ENCODE assay signal across 10 cellular contexts in the genomic region with DNA sequence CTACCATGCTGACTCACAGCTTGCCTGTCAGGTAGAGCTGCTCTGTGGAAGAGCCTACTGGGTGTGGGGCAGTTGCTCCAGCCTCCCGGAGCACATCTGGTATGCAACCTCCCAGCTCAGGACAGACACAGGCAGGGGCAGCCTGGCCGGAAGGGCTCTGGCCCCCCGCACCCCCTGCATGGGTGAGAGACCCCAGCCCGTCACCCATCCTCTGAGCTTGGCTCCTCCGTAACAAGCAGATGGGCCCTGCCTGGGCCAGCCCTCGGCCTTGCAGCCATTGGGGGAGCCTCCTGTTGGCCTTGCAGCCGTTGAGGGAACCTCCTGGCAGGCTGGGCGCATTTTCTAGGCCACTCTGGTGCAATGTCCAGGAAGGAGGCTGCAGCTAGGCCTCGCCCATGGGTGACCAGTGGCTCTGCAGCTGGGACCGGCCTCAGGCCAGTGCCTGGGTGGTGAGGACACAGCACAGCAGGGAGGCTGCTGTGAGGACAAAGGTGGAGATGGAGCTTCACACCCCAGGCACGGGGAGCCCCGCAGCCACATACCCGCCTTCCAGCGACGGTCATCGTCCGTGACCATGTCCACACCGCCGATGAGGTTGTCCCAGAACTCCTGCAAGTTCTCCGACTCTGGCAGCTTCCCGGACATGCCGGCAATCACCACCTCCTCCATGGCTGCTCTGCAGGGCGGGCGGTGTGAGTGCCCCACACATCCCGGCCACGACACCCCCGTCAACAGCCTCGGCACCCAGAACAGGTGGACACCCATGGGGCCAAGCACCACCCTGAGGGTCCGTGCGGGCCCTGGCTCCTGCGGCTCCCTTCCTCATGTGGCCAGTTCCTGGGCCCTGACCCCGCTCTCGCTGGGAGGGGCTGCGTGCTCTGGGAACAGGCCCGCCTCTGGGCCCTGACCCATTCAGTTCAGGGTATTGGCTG. TPM values are rescaled to one million over a fixed set of nuclear protein-coding genes. Genes with fewer than 3 reads are reported as not detected.
A peak's percentile ranks its signal among the peaks of the same experiment; 100 is the strongest.
DNase-seq lines count a peak whose midpoint lies in the region; ATAC-seq, FAIRE-seq and TF ChIP-seq lines count a peak whose summit lies in the region.
"Had no signal": no experiment of that assay in that cellular context is flagged by ENCODE, and none has a peak within 500 bp of the region (broad histone marks: within the 10 kb centered on the region; RNA-seq: fewer than 3 reads in every experiment).

No MANE protein-coding gene starts in this region.

- intact Hi-C loops in ascending aorta (cut with DNase I) = loop anchor here (5.0 kb wide), 1 partner anchor 169 kb away; a partner anchor contains a TSS

- H3F3A ChIP-seq in OCI-LY1 (ENCODE audit: insufficient read depth, low read length) = no peaks in the 10 kb centered on the region

- H3K79me2 ChIP-seq in DND-41 (ENCODE audit: insufficient read depth, low read length) = peaks cover 76% of the 10 kb centered on the region
- peaks cover 19% of the 10 kb centered on the region for H3K79me2 ChIP-seq in OCI-LY1 (ENCODE audit: insufficient read depth, low read length)
- H3K79me2 ChIP-seq in H1 (ENCODE audit: control insufficient read depth in 1 of 2, insufficient read depth in 2 of 2, low read length in 2 of 2) = peaks cover 15 to 47% of the 10 kb centered on the region in 2 experiments; a peak in 3 of 4 replicates

- peak overlapping the region; percentile 95 for H3K9ac ChIP-seq in DND-41 (ENCODE audit: low read depth, low read length)
- H3K9ac ChIP-seq in OCI-LY1 (ENCODE audit: low read length) = peak overlapping the region; percentile 100; the same call in 1 of the 2 replicates
- H3K9ac ChIP-seq in H1 (replicated peaks in 1 of 4; ENCODE audit: extremely low read depth in 1 of 4, low read depth in 3 of 4, low read length in 3 of 4) = peak overlapping the region in 2 of 4 experiments; percentile 67 to 70; a peak in 4 of 7 replicates

- TF ChIP-seq EP300 in H1 (IDR thresholded peaks at IDR 0.05; ENCODE audit: borderline replicate concordance in 1 of 2, low read depth in 2 of 2, low read length in 2 of 2) = no peak

- no peaks in the 10 kb centered on the region for H3K27me3 ChIP-seq in DND-41 (ENCODE audit: insufficient read depth, low read length, poor library complexity)
- no peaks in the 10 kb centered on the region for H3K27me3 ChIP-seq in OCI-LY1 (ENCODE audit: insufficient read depth, low read length)
- no peaks in the 10 kb centered on the region for H3K27me3 ChIP-seq in H1 (replicated peaks in 1 of 4; ENCODE audit: control insufficient read depth in 3 of 4, extremely low read depth in 1 of 4, insufficient read depth in 3 of 4, low read length in 3 of 4)
- no peaks in the 10 kb centered on the region for H3K27me3 ChIP-seq in neuron (ENCODE audit: insufficient read depth, low read length)
- H3K27me3 ChIP-seq in ascending aorta = no peaks in the 10 kb centered on the region
- H3K27me3 ChIP-seq: heart left ventricle had no signal

- CTCF ChIA-PET in H1 (lab: Charles Lee; ENCODE audit: partially characterized antibody) = interaction anchor here (0.6 to 1.6 kb wide), 10 partner anchors 9 to 146 kb away, joined by 3 to 6 read pairs (median 4); no protein-coding TSS in a partner anchor

- H2AFZ ChIP-seq in DND-41 (ENCODE audit: low read depth, low read length) (no peak overlapping the region), OCI-LY1 (ENCODE audit: low read length) (no peak overlapping the region), H1 (ENCODE audit: low read length) (no peak overlapping the region), neuron (ENCODE audit: low read depth, low read length) (no peak overlapping the region)

- no peak overlapping the region for H2BK15ac ChIP-seq in H1 (ENCODE audit: low read length)

- peak overlapping the region; percentile 83 for H3K27ac ChIP-seq in DND-41 (ENCODE audit: low read length)
- no peak overlapping the region for H3K27ac ChIP-seq in OCI-LY1 (ENCODE audit: low read depth, low read length, poor library complexity, severe bottlenecking)
- 0 out of 2 replicates have a peak overlapping the region, but pooled peaks have one; percentile 30 for H3K27ac ChIP-seq in H1 (ENCODE audit: low read depth, low read length)
- H3K27ac ChIP-seq in ascending aorta = no peak overlapping the region

- TF ChIP-seq POLR2A in H1 (IDR thresholded peaks at IDR 0.05; ENCODE audit: control extremely low read depth in 1 of 2, low read depth in 2 of 2, low read length in 2 of 2) = peak in 1 of 2 experiments; percentile 52; a peak in 1 of 3 replicates

- peaks cover 52% of the 10 kb centered on the region for H3K4me1 ChIP-seq in DND-41 (ENCODE audit: insufficient read depth, low read length)
- H3K4me1 ChIP-seq in OCI-LY1 (ENCODE audit: insufficient read depth, low read length, severe bottlenecking) = peaks cover 36% of the 10 kb centered on the region
- peaks cover 0 to 29% (median 21%) of the 10 kb centered on the region in 4 experiments; a peak in 6 of 7 replicates for H3K4me1 ChIP-seq in H1 (replicated peaks in 1 of 4; ENCODE audit: control insufficient read depth in 3 of 4, insufficient read depth in 4 of 4, low read length in 3 of 4)
- peaks cover 19% of the 10 kb centered on the region for H3K4me1 ChIP-seq in neuron (ENCODE audit: insufficient read depth, low read length)
- peaks cover 14 to 16% of the 10 kb centered on the region in 2 donors for H3K4me1 ChIP-seq in ascending aorta

- H4K91ac ChIP-seq in H1 (replicated peaks; ENCODE audit: insufficient read length, low read length) = no peak overlapping the region

- H3K56ac ChIP-seq in H1 (replicated peaks; ENCODE audit: insufficient read length, low read depth, low read length) = peak overlapping the region; percentile 64

- TF ChIP-seq CTCF in DND-41 (IDR thresholded peaks at IDR 0.05; ENCODE audit: borderline replicate concordance, extremely low read depth, low read length, poor library complexity, severe bottlenecking) = no peak
- TF ChIP-seq CTCF in OCI-LY1 (IDR thresholded peaks at IDR 0.05; ENCODE audit: low read length) = no peak
- no peak for TF ChIP-seq CTCF in H1 (IDR thresholded peaks at IDR 0.05; ENCODE audit: control extremely low read depth in 1 of 3, insufficient read depth in 1 of 3, low read depth in 1 of 3, low read length in 3 of 3)
- TF ChIP-seq CTCF in ascending aorta (IDR thresholded peaks at IDR 0.05) = no peak

- peak overlapping the region; percentile 60; the same call in 1 of the 2 replicates for H2BK5ac ChIP-seq in H1 (ENCODE audit: low read depth, low read length)

- peak overlapping the region; percentile 78 for H3K4me2 ChIP-seq in DND-41 (ENCODE audit: insufficient read depth, low read length)
- H3K4me2 ChIP-seq in OCI-LY1 (ENCODE audit: low read length) = peak overlapping the region; percentile 73
- H3K4me2 ChIP-seq in H1 (ENCODE audit: insufficient read depth in 1 of 2, low read depth in 2 of 2, low read length in 2 of 2) = peak overlapping the region; percentile 80 to 85

- no peak overlapping the region for H2BK120ac ChIP-seq in H1 (replicated peaks; ENCODE audit: low read depth, low read length)

- 90% methylated on average over 33 of the region's 35 CpGs; no CpG with 5 or more reads in 1 of the 2 experiments for WGBS in H1 (ENCODE audit: extremely low coverage in 1 of 2, insufficient coverage in 1 of 2, insufficient read length in 1 of 2, insufficient replicate concordance in 2 of 2, low coverage in 1 of 2, low lambda C conversion rate in 2 of 2, missing lambda C conversion rate in 1 of 2), 2 experiments

- TF ChIP-seq RAD21 in H1 (IDR thresholded peaks at IDR 0.05 in 1 of 2, conservative IDR thresholded peaks at IDR 0.05 in 1 of 2; ENCODE audit: low read depth in 2 of 2, low read length in 2 of 2) = no peak

- no peak overlapping the region for H3K14ac ChIP-seq in H1 (ENCODE audit: insufficient read length)

- H3K9me3 ChIP-seq in DND-41 (ENCODE audit: insufficient read depth, low read length, severe bottlenecking) = no peaks in the 10 kb centered on the region
- H3K9me3 ChIP-seq in OCI-LY1 (ENCODE audit: low read length) = no peaks in the 10 kb centered on the region
- H3K9me3 ChIP-seq in H1 (ENCODE audit: insufficient read depth in 2 of 2, low read depth in 1 of 2, low read length in 1 of 2) = no peaks in the 10 kb centered on the region
- peaks cover 2% of the 10 kb centered on the region for H3K9me3 ChIP-seq in neuron (ENCODE audit: low read length)
- no peaks in the 10 kb centered on the region for H3K9me3 ChIP-seq in ascending aorta
- H3K9me3 ChIP-seq: heart left ventricle had no signal

- DNase-seq in DND-41 (no peak), H1 (ENCODE audit: low read depth in 1 of 2, low spot score in 2 of 2) (no peak), ascending aorta (ENCODE audit: low spot score in 2 of 2) (no peak), dermis blood vessel endothelial cell (no peak), DMS79 treated with DMSO at 0.1 percent for 48 hours (lab: John Stamatoyannopoulos, UW) (no peak), superior temporal gyrus (ENCODE audit: extremely low spot score) (no peak)
- DNase-seq: SIG-M5 had no signal

- ATAC-seq in DND-41 (ENCODE audit: insufficient read depth, low read depth) = no peak
- ATAC-seq: heart left ventricle had no signal

- no peak overlapping the region for H3K18ac ChIP-seq in H1 (ENCODE audit: extremely low read depth, low read length)

- H3K23me2 ChIP-seq in H1 (ENCODE audit: low read depth, low read length) = peaks cover 14% of the 10 kb centered on the region; the same call in 1 of the 2 replicates

- peaks cover 17% of the 10 kb centered on the region for H3K79me1 ChIP-seq in H1 (ENCODE audit: low read depth, low read length)

- H3K9me2 ChIP-seq in OCI-LY1 (ENCODE audit: low read depth, low read length) = no peaks in the 10 kb centered on the region

- H3K4me3 ChIP-seq in DND-41 (ENCODE audit: low read depth in 1 of 2, low read length in 2 of 2) (peak overlapping the region; percentile 62 to 73; a peak in 3 of 4 replicates), OCI-LY1 (ENCODE audit: low read depth, low read length, poor library complexity, severe bottlenecking) (peak overlapping the region; percentile 97), H1 (ENCODE audit: extremely low read depth in 1 of 4, insufficient read depth in 2 of 4, low read depth in 3 of 4, low read length in 4 of 4) (peak overlapping the region; percentile 62 to 94 (median 78); a peak in 7 of 8 replicates), neuron (ENCODE audit: low read length) (peak overlapping the region; percentile 79), ascending aorta (peak overlapping the region in 1 of 2 donors; percentile 98)

- POLR2A ChIA-PET in H1 (lab: Charles Lee; ENCODE audit: partially characterized antibody) = interaction anchor here (0.7 to 4.2 kb wide), 19 partner anchors 8 to 139 kb away, joined by 3 to 21 read pairs (median 5); a partner anchor contains a TSS

- peaks cover 61% of the 10 kb centered on the region for H3K36me3 ChIP-seq in DND-41 (ENCODE audit: insufficient read depth, low read length)
- peaks cover 52% of the 10 kb centered on the region for H3K36me3 ChIP-seq in OCI-LY1 (ENCODE audit: insufficient read depth, low read length)
- H3K36me3 ChIP-seq in H1 (ENCODE audit: control insufficient read depth in 2 of 4, insufficient read depth in 4 of 4, low read length in 3 of 4) = peaks cover 34 to 50% (median 44%) of the 10 kb centered on the region in 4 experiments
- H3K36me3 ChIP-seq in neuron (ENCODE audit: insufficient read depth, low read length) = peaks cover 44% of the 10 kb centered on the region
- peaks cover 39 to 48% of the 10 kb centered on the region in 2 donors for H3K36me3 ChIP-seq in ascending aorta

- no peak overlapping the region for H2BK12ac ChIP-seq in H1 (ENCODE audit: low read depth, low read length)

- H4K8ac ChIP-seq in H1 (ENCODE audit: extremely low read depth, insufficient read depth, low read length) = peak overlapping the region; percentile 62

- peaks cover 50% of the 10 kb centered on the region for H4K20me1 ChIP-seq in DND-41 (ENCODE audit: insufficient read depth, low read length)
- no peaks in the 10 kb centered on the region for H4K20me1 ChIP-seq in OCI-LY1 (ENCODE audit: insufficient read depth, low read length)
- H4K20me1 ChIP-seq in H1 (replicated peaks in 1 of 2; ENCODE audit: control insufficient read depth in 1 of 2, insufficient read depth in 2 of 2, low read length in 2 of 2) = peaks cover 12 to 47% of the 10 kb centered on the region in 2 experiments

- no peak overlapping the region for H3K4ac ChIP-seq in H1 (replicated peaks; ENCODE audit: insufficient read length, low read depth, low read length)

- 0 out of 2 replicates have a peak overlapping the region, but pooled peaks have one; percentile 39 for H2AK5ac ChIP-seq in H1 (ENCODE audit: low read depth, low read length)

- H4K5ac ChIP-seq in H1 (ENCODE audit: insufficient read length, low read depth, low read length) = no peak overlapping the region

- H3K23ac ChIP-seq in H1 (ENCODE audit: insufficient read length) = no peak overlapping the region

- no peak overlapping the region for H2BK20ac ChIP-seq in H1 (ENCODE audit: low read length)

- FAIRE-seq in H1 (lab: Jason Lieb, UNC) = no peak

RNA-seq across cellular contexts. Expression of a gene that starts 2.0 kb away (rescaled TPM):
- 559 and 561 TPM in 2 replicates for total RNA-seq in H1 (2021; fragmentation: NEBNext Ultra II Directional; extraction: Animal tissue kit (Norgen Biotek cat#: 25700))
- polyA plus RNA-seq in H1 (2011; rRNA removed) = 143 and 206 TPM in 2 replicates
- 95.7 TPM for polyA plus RNA-seq in H1 (2011; cell fraction: cytosol; rRNA removed)
- polyA plus RNA-seq in H1 (2011; cell fraction: nucleus; rRNA removed) = 314 TPM
- polyA plus RNA-seq in H1 (2012, experiment 1 of 2) = 203 to 428 TPM (median 382 TPM) in 4 replicates
- polyA plus RNA-seq in H1 (2012, experiment 2 of 2) = 299 TPM
- 202 TPM for polyA plus RNA-seq in H1 (2013, experiment 1 of 2)
- 154 TPM for polyA plus RNA-seq in H1 (2013, experiment 2 of 2)
- polyA minus RNA-seq in H1 (2011; rRNA and poly(A)+ RNA removed) = 112 and 123 TPM in 2 replicates
- polyA minus RNA-seq in H1 (2011; cell fraction: cytosol; rRNA and poly(A)+ RNA removed) = 386 TPM
- polyA minus RNA-seq in H1 (2011; cell fraction: nucleus; rRNA and poly(A)+ RNA removed) = 183 TPM
- total RNA-seq in ascending aorta (90.9 TPM), dermis blood vessel endothelial cell (51.1 and 216 TPM in 2 replicates)

RNA-seq across cellular contexts. Expression of a gene that starts 30.4 kb away (rescaled TPM):
- 68.0 and 69.1 TPM in 2 replicates for total RNA-seq in H1 (2021; fragmentation: NEBNext Ultra II Directional; extraction: Animal tissue kit (Norgen Biotek cat#: 25700))
- 34.5 and 60.4 TPM in 2 replicates for polyA plus RNA-seq in H1 (2011; rRNA removed)
- 66.5 TPM for polyA plus RNA-seq in H1 (2011; cell fraction: cytosol; rRNA removed)
- 317 TPM for polyA plus RNA-seq in H1 (2011; cell fraction: nucleus; rRNA removed)
- polyA plus RNA-seq in H1 (2012, experiment 1 of 2) = 43.1 to 60.5 TPM (median 57.0 TPM) in 4 replicates
- 60.6 TPM for polyA plus RNA-seq in H1 (2012, experiment 2 of 2)
- polyA plus RNA-seq in H1 (2013, experiment 1 of 2) = 38.5 TPM
- 36.1 TPM for polyA plus RNA-seq in H1 (2013, experiment 2 of 2)
- polyA minus RNA-seq in H1 (2011; rRNA and poly(A)+ RNA removed) = 19.1 and 24.6 TPM in 2 replicates
- polyA minus RNA-seq in H1 (2011; cell fraction: cytosol; rRNA and poly(A)+ RNA removed) = 27.5 TPM
- 58.5 TPM for polyA minus RNA-seq in H1 (2011; cell fraction: nucleus; rRNA and poly(A)+ RNA removed)
- 111 TPM for total RNA-seq in ascending aorta
- 72.5 and 72.7 TPM in 2 replicates for total RNA-seq in dermis blood vessel endothelial cell

RNA-seq across cellular contexts. Expression of a gene that starts 44.3 kb away (rescaled TPM):
- total RNA-seq in H1 (2021; fragmentation: NEBNext Ultra II Directional; extraction: Animal tissue kit (Norgen Biotek cat#: 25700)) = 153 and 157 TPM in 2 replicates
- 277 and 354 TPM in 2 replicates for polyA plus RNA-seq in H1 (2011; rRNA removed)
- 226 TPM for polyA plus RNA-seq in H1 (2011; cell fraction: cytosol; rRNA removed)
- polyA plus RNA-seq in H1 (2011; cell fraction: nucleus; rRNA removed) = 351 TPM
- 127 to 186 TPM (median 168 TPM) in 4 replicates for polyA plus RNA-seq in H1 (2012, experiment 1 of 2)
- 200 TPM for polyA plus RNA-seq in H1 (2012, experiment 2 of 2)
- polyA plus RNA-seq in H1 (2013, experiment 1 of 2) = 99.3 TPM
- 100 TPM for polyA plus RNA-seq in H1 (2013, experiment 2 of 2)
- polyA minus RNA-seq in H1 (2011; rRNA and poly(A)+ RNA removed) = 137 and 141 TPM in 2 replicates
- polyA minus RNA-seq in H1 (2011; cell fraction: cytosol; rRNA and poly(A)+ RNA removed) = 110 TPM
- 96.5 TPM for polyA minus RNA-seq in H1 (2011; cell fraction: nucleus; rRNA and poly(A)+ RNA removed)
- total RNA-seq in ascending aorta (42.1 TPM), dermis blood vessel endothelial cell (84.2 and 112 TPM in 2 replicates)

RNA-seq across cellular contexts. Expression of a gene that starts 44.4 kb away (rescaled TPM):
- total RNA-seq in H1 (2021; fragmentation: NEBNext Ultra II Directional; extraction: Animal tissue kit (Norgen Biotek cat#: 25700)) = 26.7 and 30.9 TPM in 2 replicates
- polyA plus RNA-seq in H1 (2011; rRNA removed) = 28.4 and 50.3 TPM in 2 replicates
- polyA plus RNA-seq in H1 (2011; cell fraction: cytosol; rRNA removed) = 25.7 TPM
- polyA plus RNA-seq in H1 (2011; cell fraction: nucleus; rRNA removed) = 139 TPM
- 26.1 to 34.2 TPM (median 32.0 TPM) in 4 replicates for polyA plus RNA-seq in H1 (2012, experiment 1 of 2)
- 32.2 TPM for polyA plus RNA-seq in H1 (2012, experiment 2 of 2)
- 26.3 TPM for polyA plus RNA-seq in H1 (2013, experiment 1 of 2)
- 26.6 TPM for polyA plus RNA-seq in H1 (2013, experiment 2 of 2)
- polyA minus RNA-seq in H1 (2011; rRNA and poly(A)+ RNA removed) = 8.3 and 9.7 TPM in 2 replicates
- 15.2 TPM for polyA minus RNA-seq in H1 (2011; cell fraction: cytosol; rRNA and poly(A)+ RNA removed)
- polyA minus RNA-seq in H1 (2011; cell fraction: nucleus; rRNA and poly(A)+ RNA removed) = 23.8 TPM
- total RNA-seq in ascending aorta (73.7 TPM), dermis blood vessel endothelial cell (22.6 and 34.9 TPM in 2 replicates)

RNA-seq across cellular contexts. Expression of a gene that starts 58.5 kb away (rescaled TPM):
- total RNA-seq in H1 (2021; fragmentation: NEBNext Ultra II Directional; extraction: Animal tissue kit (Norgen Biotek cat#: 25700)) = 96.3 and 110 TPM in 2 replicates
- polyA plus RNA-seq in H1 (2011; rRNA removed) = 212 and 338 TPM in 2 replicates
- 163 TPM for polyA plus RNA-seq in H1 (2011; cell fraction: cytosol; rRNA removed)
- 167 TPM for polyA plus RNA-seq in H1 (2011; cell fraction: nucleus; rRNA removed)
- polyA plus RNA-seq in H1 (2012, experiment 1 of 2) = 92.1 to 118 TPM (median 110 TPM) in 4 replicates
- polyA plus RNA-seq in H1 (2012, experiment 2 of 2) = 187 TPM
- 57.6 TPM for polyA plus RNA-seq in H1 (2013, experiment 1 of 2)
- 58.1 TPM for polyA plus RNA-seq in H1 (2013, experiment 2 of 2)
- polyA minus RNA-seq in H1 (2011; rRNA and poly(A)+ RNA removed) = 35.5 and 81.7 TPM in 2 replicates
- 40.5 TPM for polyA minus RNA-seq in H1 (2011; cell fraction: cytosol; rRNA and poly(A)+ RNA removed)
- polyA minus RNA-seq in H1 (2011; cell fraction: nucleus; rRNA and poly(A)+ RNA removed) = 31.1 TPM
- total RNA-seq in ascending aorta (160 TPM), dermis blood vessel endothelial cell (56.8 and 63.8 TPM in 2 replicates)

Comparison
In these comparisons a context has a peak if more than half of its experiments do, and no peak if none do; other contexts are left out.
1. H3K27ac ChIP-seq: peak in DND-41 (single experiment) and H1 (single experiment); none in OCI-LY1 (single experiment) and ascending aorta (0 of 2).
2. Peak in every context shown above with its lines, with median percentiles within 50 percentile points of each other: H3K4me2 ChIP-seq.